In genomic region chr5:50590790-50591189, GRCh38 we compare ENCODE assay signal across 8 cellular contexts.
DNase-seq lines count a peak whose midpoint lies in the region; ATAC-seq and FAIRE-seq lines count a peak whose summit lies in the region.
"Not testable (repeated sequence)": the region's sequence is repeated elsewhere in the genome, so short reads cannot be mapped to it uniquely, and the experiment has no call there.

No MANE protein-coding gene starts in this region.

- peaks cover 36 to 55% (median 48%) of the 10 kb centered on the region in 4 donors for H3K4me1 Mint-ChIP-seq in CD4-positive, CD25-positive, alpha-beta regulatory T cell
- peaks cover 46% of the 10 kb centered on the region for H3K4me1 Mint-ChIP-seq in T-helper 1 cell treated with Interleukin-12 subunit alpha and Interleukin-12 subunit beta and Interleukin-4 antibody, amounts not matched to agents 30 μg/mL and 1 μg/mL, for 36 hours (ENCODE audit: low read depth)
- H3K4me1 Mint-ChIP-seq in activated CD8-positive, alpha-beta T cell treated with anti-CD3 and anti-CD28 coated beads, Interleukin-2, amount 10 ng/mL, durations not matched to agents 7 days and 5 days (ENCODE audit: low read depth) = peaks cover 58% of the 10 kb centered on the region
- peaks cover 51% of the 10 kb centered on the region for H3K4me1 Mint-ChIP-seq in activated naive CD4-positive, alpha-beta T cell treated with anti-CD3 and anti-CD28 coated beads, Interleukin-2, amount 50 U/mL, for 24 hours
- H3K4me1 Mint-ChIP-seq in central memory CD8-positive, alpha-beta T cell = peaks cover 61% of the 10 kb centered on the region
- peaks cover 26 to 52% (median 46%) of the 10 kb centered on the region in 4 donors for H3K4me1 Mint-ChIP-seq in naive thymus-derived CD8-positive, alpha-beta T cell
- peaks cover 58% of the 10 kb centered on the region for H3K4me1 Mint-ChIP-seq in stimulated activated naive CD8-positive, alpha-beta T cell treated with anti-CD3 and anti-CD28 coated beads, Interleukin-15, Interleukin-2, amounts not matched to agents 100 ng/mL and 50 ng/mL, for 24 hours (ENCODE audit: low read depth)

- DNase-seq in CD4-positive, CD25-positive, alpha-beta regulatory T cell = peak in 1 of 3 donors; percentile 32
- not testable (repeated sequence) for DNase-seq in HTR-8/SVneo (ENCODE audit: insufficient read length, low spot score); activated CD8-positive, alpha-beta T cell treated with anti-CD3 and anti-CD28 coated beads, Interleukin-2, amount 10 ng/mL, durations not matched to agents 7 days and 5 days; central memory CD8-positive, alpha-beta T cell (ENCODE audit: low spot score in 2 of 2); naive thymus-derived CD8-positive, alpha-beta T cell

- not testable (repeated sequence) for H3K36me3 Mint-ChIP-seq in CD4-positive, CD25-positive, alpha-beta regulatory T cell; activated naive CD4-positive, alpha-beta T cell treated with anti-CD3 and anti-CD28 coated beads, Interleukin-2, amount 50 U/mL, for 24 hours; central memory CD8-positive, alpha-beta T cell (ENCODE audit: insufficient read depth); naive thymus-derived CD8-positive, alpha-beta T cell; stimulated activated naive CD8-positive, alpha-beta T cell treated with anti-CD3 and anti-CD28 coated beads, Interleukin-15, Interleukin-2, amounts not matched to agents 100 ng/mL and 50 ng/mL, for 24 hours (ENCODE audit: low read depth)
- H3K36me3 Mint-ChIP-seq in T-helper 1 cell treated with Interleukin-12 subunit alpha and Interleukin-12 subunit beta and Interleukin-4 antibody, amounts not matched to agents 30 μg/mL and 1 μg/mL, for 36 hours (ENCODE audit: low read depth) = peaks cover 23% of the 10 kb centered on the region
- H3K36me3 Mint-ChIP-seq in activated CD8-positive, alpha-beta T cell treated with anti-CD3 and anti-CD28 coated beads, Interleukin-2, amount 10 ng/mL, durations not matched to agents 7 days and 5 days (ENCODE audit: low read depth) = peaks cover 37% of the 10 kb centered on the region

- peak overlapping the region; percentile 73 for H3K27ac ChIP-seq in CD4-positive, CD25-positive, alpha-beta regulatory T cell (ENCODE audit: insufficient read depth, low read length, poor library complexity, severe bottlenecking)

- CTCF ChIA-PET in activated CD8-positive, alpha-beta T cell treated with anti-CD3 and anti-CD28 coated beads, Interleukin-2, amount 10 ng/mL, durations not matched to agents 7 days and 5 days (lab: Charles Lee) = interaction anchor here (0.9 kb wide), 1 partner anchor 131 kb away, joined by 3 read pairs; no protein-coding TSS in a partner anchor

- peak overlapping the region; percentile 85 to 93 (median 86) for H3K27ac Mint-ChIP-seq in CD4-positive, CD25-positive, alpha-beta regulatory T cell
- peak overlapping the region; percentile 88 for H3K27ac Mint-ChIP-seq in T-helper 1 cell treated with Interleukin-12 subunit alpha and Interleukin-12 subunit beta and Interleukin-4 antibody, amounts not matched to agents 30 μg/mL and 1 μg/mL, for 36 hours
- peak overlapping the region; percentile 74 for H3K27ac Mint-ChIP-seq in activated CD8-positive, alpha-beta T cell treated with anti-CD3 and anti-CD28 coated beads, Interleukin-2, amount 10 ng/mL, durations not matched to agents 7 days and 5 days
- H3K27ac Mint-ChIP-seq in activated naive CD4-positive, alpha-beta T cell treated with anti-CD3 and anti-CD28 coated beads, Interleukin-2, amount 50 U/mL, for 24 hours = peak overlapping the region; percentile 6
- H3K27ac Mint-ChIP-seq in central memory CD8-positive, alpha-beta T cell (ENCODE audit: low read depth) = peak overlapping the region; percentile 80
- H3K27ac Mint-ChIP-seq in naive thymus-derived CD8-positive, alpha-beta T cell = peak overlapping the region in 9 of 10 donors; percentile 7 to 92 (median 72)
- peak overlapping the region; percentile 76 for H3K27ac Mint-ChIP-seq in stimulated activated naive CD8-positive, alpha-beta T cell treated with anti-CD3 and anti-CD28 coated beads, Interleukin-15, Interleukin-2, amounts not matched to agents 100 ng/mL and 50 ng/mL, for 24 hours

- H3K4me3 Mint-ChIP-seq in CD4-positive, CD25-positive, alpha-beta regulatory T cell = peak overlapping the region in 3 of 4 donors; percentile 2 to 46 (median 24)
- H3K4me3 Mint-ChIP-seq in T-helper 1 cell treated with Interleukin-12 subunit alpha and Interleukin-12 subunit beta and Interleukin-4 antibody, amounts not matched to agents 30 μg/mL and 1 μg/mL, for 36 hours = peak overlapping the region; percentile 38
- peak overlapping the region; percentile 16 for H3K4me3 Mint-ChIP-seq in activated CD8-positive, alpha-beta T cell treated with anti-CD3 and anti-CD28 coated beads, Interleukin-2, amount 10 ng/mL, durations not matched to agents 7 days and 5 days
- peak overlapping the region; percentile 15 for H3K4me3 Mint-ChIP-seq in activated naive CD4-positive, alpha-beta T cell treated with anti-CD3 and anti-CD28 coated beads, Interleukin-2, amount 50 U/mL, for 24 hours
- peak overlapping the region; percentile 59 for H3K4me3 Mint-ChIP-seq in central memory CD8-positive, alpha-beta T cell
- peak overlapping the region in 9 of 10 donors; percentile 43 to 64 (median 52) for H3K4me3 Mint-ChIP-seq in naive thymus-derived CD8-positive, alpha-beta T cell
- peak overlapping the region; percentile 49 for H3K4me3 Mint-ChIP-seq in stimulated activated naive CD8-positive, alpha-beta T cell treated with anti-CD3 and anti-CD28 coated beads, Interleukin-15, Interleukin-2, amounts not matched to agents 100 ng/mL and 50 ng/mL, for 24 hours

- H3K36me3 ChIP-seq in CD4-positive, CD25-positive, alpha-beta regulatory T cell (ENCODE audit: control insufficient read depth, insufficient read depth, low read length) = not testable (repeated sequence)

- peaks cover 43% of the 10 kb centered on the region for H3K4me1 ChIP-seq in CD4-positive, CD25-positive, alpha-beta regulatory T cell (ENCODE audit: control insufficient read depth, insufficient read depth, low read length, poor library complexity, severe bottlenecking)

- ATAC-seq in CD4-positive, CD25-positive, alpha-beta regulatory T cell (ENCODE audit: low read depth in 2 of 2); activated CD8-positive, alpha-beta T cell treated with anti-CD3 and anti-CD28 coated beads, Interleukin-2, amount 10 ng/mL, durations not matched to agents 7 days and 5 days; central memory CD8-positive, alpha-beta T cell (replicated peaks; ENCODE audit: extremely low read depth, poor library complexity, severe bottlenecking); naive thymus-derived CD8-positive, alpha-beta T cell: not testable (repeated sequence)

- H3K27me3 Mint-ChIP-seq in CD4-positive, CD25-positive, alpha-beta regulatory T cell; T-helper 1 cell treated with Interleukin-12 subunit alpha and Interleukin-12 subunit beta and Interleukin-4 antibody, amounts not matched to agents 30 μg/mL and 1 μg/mL, for 36 hours (ENCODE audit: low read depth); activated CD8-positive, alpha-beta T cell treated with anti-CD3 and anti-CD28 coated beads, Interleukin-2, amount 10 ng/mL, durations not matched to agents 7 days and 5 days (ENCODE audit: low read depth); activated naive CD4-positive, alpha-beta T cell treated with anti-CD3 and anti-CD28 coated beads, Interleukin-2, amount 50 U/mL, for 24 hours; central memory CD8-positive, alpha-beta T cell; naive thymus-derived CD8-positive, alpha-beta T cell; stimulated activated naive CD8-positive, alpha-beta T cell treated with anti-CD3 and anti-CD28 coated beads, Interleukin-15, Interleukin-2, amounts not matched to agents 100 ng/mL and 50 ng/mL, for 24 hours: not testable (repeated sequence)

- peak; percentile 20 for FAIRE-seq in HTR-8/SVneo (lab: Jason Lieb, UNC)

- peak overlapping the region; percentile 62 for H3K4me3 ChIP-seq in CD4-positive, CD25-positive, alpha-beta regulatory T cell (ENCODE audit: low read depth, low read length)

- POLR2A ChIA-PET in activated CD8-positive, alpha-beta T cell treated with anti-CD3 and anti-CD28 coated beads, Interleukin-2, amount 10 ng/mL, durations not matched to agents 7 days and 5 days (lab: Charles Lee) = interaction anchor here (0.6 to 1.0 kb wide), 4 partner anchors 72 to 150 kb away, joined by 3 to 5 read pairs (median 4); partner anchors contain the start of gene EMB
- POLR2A ChIA-PET in naive thymus-derived CD8-positive, alpha-beta T cell (lab: Charles Lee) = not testable (repeated sequence)

- H3K9me3 Mint-ChIP-seq in CD4-positive, CD25-positive, alpha-beta regulatory T cell; T-helper 1 cell treated with Interleukin-12 subunit alpha and Interleukin-12 subunit beta and Interleukin-4 antibody, amounts not matched to agents 30 μg/mL and 1 μg/mL, for 36 hours; activated CD8-positive, alpha-beta T cell treated with anti-CD3 and anti-CD28 coated beads, Interleukin-2, amount 10 ng/mL, durations not matched to agents 7 days and 5 days (ENCODE audit: insufficient read depth); activated naive CD4-positive, alpha-beta T cell treated with anti-CD3 and anti-CD28 coated beads, Interleukin-2, amount 50 U/mL, for 24 hours; central memory CD8-positive, alpha-beta T cell; naive thymus-derived CD8-positive, alpha-beta T cell; stimulated activated naive CD8-positive, alpha-beta T cell treated with anti-CD3 and anti-CD28 coated beads, Interleukin-15, Interleukin-2, amounts not matched to agents 100 ng/mL and 50 ng/mL, for 24 hours: not testable (repeated sequence)

- H3K27me3 ChIP-seq in CD4-positive, CD25-positive, alpha-beta regulatory T cell (ENCODE audit: control insufficient read depth, insufficient read depth, low read length) = not testable (repeated sequence)

- not testable (repeated sequence) for H3K9me3 ChIP-seq in CD4-positive, CD25-positive, alpha-beta regulatory T cell (ENCODE audit: control insufficient read depth in 2 of 2, low read length in 2 of 2)

Comparison
In these comparisons a context has a peak if more than half of its experiments do, and no peak if none do; other contexts are left out.
1. H3K27ac Mint-ChIP-seq: peak in every context shown above with its lines; median percentile 88 in T-helper 1 cell treated with Interleukin-12 subunit alpha and Interleukin-12 subunit beta and Interleukin-4 antibody, amounts not matched to agents 30 μg/mL and 1 μg/mL, for 36 hours; 86 in CD4-positive, CD25-positive, alpha-beta regulatory T cell; 80 in central memory CD8-positive, alpha-beta T cell; 76 in stimulated activated naive CD8-positive, alpha-beta T cell treated with anti-CD3 and anti-CD28 coated beads, Interleukin-15, Interleukin-2, amounts not matched to agents 100 ng/mL and 50 ng/mL, for 24 hours; 74 in activated CD8-positive, alpha-beta T cell treated with anti-CD3 and anti-CD28 coated beads, Interleukin-2, amount 10 ng/mL, durations not matched to agents 7 days and 5 days; 72 in naive thymus-derived CD8-positive, alpha-beta T cell; 6 in activated naive CD4-positive, alpha-beta T cell treated with anti-CD3 and anti-CD28 coated beads, Interleukin-2, amount 50 U/mL, for 24 hours.